ENCODE assay signal across 8 cellular contexts in genomic region chr1:155063550-155064108, GRCh38. TPM values are rescaled to one million over a fixed set of nuclear protein-coding genes. Genes with fewer than 3 reads are reported as not detected.
DNase-seq lines count a peak whose midpoint lies in the region; ATAC-seq and TF ChIP-seq lines count a peak whose summit lies in the region.

A gene with protein sequence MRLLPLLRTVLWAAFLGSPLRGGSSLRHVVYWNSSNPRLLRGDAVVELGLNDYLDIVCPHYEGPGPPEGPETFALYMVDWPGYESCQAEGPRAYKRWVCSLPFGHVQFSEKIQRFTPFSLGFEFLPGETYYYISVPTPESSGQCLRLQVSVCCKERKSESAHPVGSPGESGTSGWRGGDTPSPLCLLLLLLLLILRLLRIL (plus strand): TSS chr1:155063740. CDS start chr1:155063824, 84 bp downstream.

- H2AFZ ChIP-seq in H9 (ENCODE audit: low read length): no peak within 1 kb of the TSS

- peak; percentile 86 to 90 for ATAC-seq in right cardiac atrium
- ATAC-seq in HG02588 (IDR thresholded peaks at IDR 0.05; ENCODE audit: unreplicated experiment): no peak

- H2BK20ac ChIP-seq in H9 (ENCODE audit: low read depth, low read length, poor library complexity, severe bottlenecking): no peak within 1 kb of the TSS

- H3K79me1 ChIP-seq in H9 (ENCODE audit: insufficient read depth, low read depth, low read length, poor library complexity, severe bottlenecking): no peaks in the 10 kb centered on the region

- no peak within 1 kb of the TSS for H2BK12ac ChIP-seq in H9 (ENCODE audit: insufficient read length, low read depth, low read length)

- H3K4me1 Mint-ChIP-seq in H9: peaks cover 18 to 29% of the 10 kb centered on the region in 2 experiments

- intact Hi-C loops in right cardiac atrium (cut with DNase I): loop anchor here in 2 of 4 donors (10.0 kb wide), 2 partner anchors 89 to 109 kb away; partner anchors contain the start of genes CKS1B (in 1 of the 2), PBXIP1 (in 1 of the 2) and SHC1 (in 1 of the 2)

- H3K14ac ChIP-seq in H9 (ENCODE audit: insufficient read depth, low read length): peak within 1 kb of the TSS; percentile 93

- CTCF ChIA-PET in GM10248 (lab: Yijun Ruan, JAX): interaction anchor here (0.9 to 16.0 kb wide), 8 partner anchors 12 to 143 kb away, joined by 3 to 285 read pairs (median 11); partner anchors contain the start of genes ADAM15, EFNA3, KRTCAP2 and PYGO2

- H4K20me1 ChIP-seq in H9 (ENCODE audit: control insufficient read depth, insufficient read depth, insufficient read length): no peaks in the 10 kb centered on the region

- H3K4me1 ChIP-seq in H9 (ENCODE audit: insufficient read depth, low read length) (peaks cover 3% of the 10 kb centered on the region; the same call in 1 of the 2 replicates), right cardiac atrium (ENCODE audit: control insufficient read depth, insufficient read depth, low read length) (no peaks in the 10 kb centered on the region)

- H3K23me2 ChIP-seq in H9 (ENCODE audit: insufficient read length, low read depth, low read length, poor library complexity, severe bottlenecking): peaks cover 17% of the 10 kb centered on the region

- H3T11ph ChIP-seq in H9 (ENCODE audit: low read length): no peak within 1 kb of the TSS

- H3K27ac Mint-ChIP-seq in H9: peak within 1 kb of the TSS; percentile 77 to 91 (median 78)

- no peak within 1 kb of the TSS for H2BK15ac ChIP-seq in H9 (ENCODE audit: low read depth, low read length)

- H3K4me3 ChIP-seq in right cardiac atrium (ENCODE audit: low read length): peak within 1 kb of the TSS; percentile 81

- no peak within 1 kb of the TSS for H4K91ac ChIP-seq in H9 (ENCODE audit: insufficient read length, low read depth, low read length)

- POLR2A ChIA-PET in GM10248 (lab: Yijun Ruan, JAX): no interaction called here

- H3K56ac ChIP-seq in H9 (ENCODE audit: insufficient read length, low read depth, low read length): no peak within 1 kb of the TSS

- no peak within 1 kb of the TSS for H3K4ac ChIP-seq in H9 (ENCODE audit: low read depth, low read length)

- peaks cover 8 to 27% (median 23%) of the 10 kb centered on the region in 3 experiments for H3K36me3 Mint-ChIP-seq in H9 (ENCODE audit: insufficient read depth in 1 of 3, low read depth in 3 of 3)

- H4K5ac ChIP-seq in H9 (ENCODE audit: insufficient read length, low read depth, low read length): no peak within 1 kb of the TSS

- H3K4me2 ChIP-seq in H9 (ENCODE audit: insufficient read depth, insufficient read length, low read length): peak within 1 kb of the TSS; percentile 82

- no peak within 1 kb of the TSS for H2AK5ac ChIP-seq in H9 (ENCODE audit: insufficient read length, low read length)

- H3K9me3 Mint-ChIP-seq in H9: no peaks in the 10 kb centered on the region; a peak in 1 of 5 replicates

- no peaks in the 10 kb centered on the region; the same call in 1 of the 2 replicates for H3K79me2 ChIP-seq in H9 (ENCODE audit: insufficient read depth, low read length)

- H2BK120ac ChIP-seq in H9 (ENCODE audit: low read depth, low read length, poor library complexity, severe bottlenecking): no peak within 1 kb of the TSS

- H3K27me3 ChIP-seq in H9 (ENCODE audit: insufficient read depth, low read length): no peaks in the 10 kb centered on the region
- H3K27me3 ChIP-seq in right cardiac atrium (ENCODE audit: control insufficient read depth, insufficient read depth): no peaks in the 10 kb centered on the region

- TF ChIP-seq CTCF in GM10248 (IDR thresholded peaks at IDR 0.05; ENCODE audit: control extremely low read depth, extremely low read depth, low read depth, missing control alignments) (no peak), H9 (conservative IDR thresholded peaks at IDR 0.05) (no peak)

- peak within 1 kb of the TSS; percentile 49 for H3K9ac ChIP-seq in H9 (ENCODE audit: extremely low read depth, insufficient read length, low read length)

- no peak within 1 kb of the TSS for H4K8ac ChIP-seq in H9 (replicated peaks; ENCODE audit: insufficient read length, low read depth, low read length)

- DNase-seq in GM10248 (ENCODE audit: extremely low spot score) (peak; percentile 91), H9 (peak; percentile 95), NAMALWA (ENCODE audit: low spot score) (peak; percentile 96), T-helper 2 cell (peak; percentile 61 to 92 (median 74)), anterior cingulate cortex (lab: John Stamatoyannopoulos, UW) (peak in 47 of 58 donors; percentile 15 to 78 (median 48)), right cardiac atrium (peak; percentile 84 to 92 (median 92)), renal cortical epithelial cell (ENCODE audit: low read depth) (peak; percentile 64)

- H3K4me3 Mint-ChIP-seq in H9: peak within 1 kb of the TSS; percentile 66 to 85

- no peaks in the 10 kb centered on the region for H3K9me3 ChIP-seq in H9 (ENCODE audit: control insufficient read depth, low read depth, low read length)
- no peaks in the 10 kb centered on the region for H3K9me3 ChIP-seq in right cardiac atrium (ENCODE audit: control insufficient read depth, low read length)

- no peak within 1 kb of the TSS for H3K27ac ChIP-seq in H9 (ENCODE audit: insufficient read length, low read depth, low read length)
- H3K27ac ChIP-seq in right cardiac atrium (ENCODE audit: low read length): peak within 1 kb of the TSS; percentile 82

- no peak within 1 kb of the TSS for H3K23ac ChIP-seq in H9 (ENCODE audit: insufficient read length, low read depth, low read length)

- H3K27me3 Mint-ChIP-seq in H9 (ENCODE audit: low read depth): peaks cover 2% of the 10 kb centered on the region

- H3K18ac ChIP-seq in H9 (ENCODE audit: insufficient read length, low read depth, low read length): peak within 1 kb of the TSS; percentile 96

- no peak within 1 kb of the TSS for H2BK5ac ChIP-seq in H9 (ENCODE audit: insufficient read length, low read length)

- WGBS in H9 (ENCODE audit: extremely low coverage, insufficient read length, low lambda C conversion rate): no CpG with 5 or more reads among the region's 57 CpGs
- WGBS in right cardiac atrium: under 1% methylated on average over 57 of the region's 57 CpGs

RNA-seq across cellular contexts. Expression of the gene that starts here (rescaled TPM):
- total RNA-seq in H9 (2021) (11.7 and 11.8 TPM in 2 replicates), right cardiac atrium (1 to 10 TPM; 3.3 to 4.2 (median 3.7) TPM), renal cortical epithelial cell (9.5 and 12.5 TPM in 2 replicates)
- 3.0 TPM for polyA plus RNA-seq in right cardiac atrium
